19 cellular contexts compared by ENCODE assay signal in the genomic region with DNA sequence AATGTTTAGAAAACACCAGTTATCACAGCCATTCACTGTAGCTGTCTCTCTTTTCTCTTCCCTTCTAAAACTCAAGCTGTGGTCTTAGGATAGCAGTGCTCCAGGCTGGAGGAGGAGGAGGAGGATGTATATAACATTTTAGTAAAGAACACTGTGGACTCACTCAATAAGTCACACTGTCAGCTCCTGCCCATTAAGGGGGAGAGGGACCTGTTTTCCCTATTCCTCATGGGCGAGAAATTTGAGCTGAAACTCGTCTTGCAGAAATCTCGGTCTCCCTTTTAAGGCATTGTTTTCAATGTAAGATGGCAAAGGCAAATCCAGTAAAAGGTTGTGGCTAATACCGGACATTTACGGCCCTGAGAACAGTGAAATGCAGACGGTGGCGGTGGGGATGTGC.
"Had no signal": no experiment of that assay in that cellular context is flagged by ENCODE, and none has a peak within 500 bp of the region (broad histone marks: within the 10 kb centered on the region; RNA-seq: fewer than 3 reads in every experiment).

No MANE protein-coding gene starts in this region.

- DNase-seq: activated CD8-positive, alpha-beta T cell treated with anti-CD3 and anti-CD28 coated beads, Interleukin-2, amount 10 ng/mL, durations not matched to agents 7 days and 5 days; activated naive CD4-positive, alpha-beta T cell treated with anti-CD3 and anti-CD28 coated beads for 36 hours; activated naive CD8-positive, alpha-beta T cell treated with anti-CD3 and anti-CD28 coated beads, Interleukin-2, amount 10 ng/mL, durations not matched to agents 7 days and 5 days; activated T-cell treated with anti-CD3 and anti-CD28 coated beads, Interleukin-2, amount 50 U/mL, for 48 hours; amniotic stem cell; colonic mucosa; esophagus squamous epithelium; immature natural killer cell; left ventricle myocardium inferior; occipital lobe; right lobe of liver; stimulated activated naive B cell treated with anti-CD40 and anti-IgM and Interleukin-4, amounts not matched to agents 10 μg/mL and 1 μg/mL and 100 μg/mL, for 72 hours had no signal

- H3K27ac Mint-ChIP-seq: activated CD4-positive, alpha-beta T cell treated with anti-CD3 and anti-CD28 coated beads, Interleukin-2, amount 10 ng/mL, durations not matched to agents 24 days and 14 days; activated CD8-positive, alpha-beta T cell treated with anti-CD3 and anti-CD28 coated beads, Interleukin-2, amount 10 ng/mL, durations not matched to agents 7 days and 5 days; activated naive CD4-positive, alpha-beta T cell treated with anti-CD3 and anti-CD28 coated beads for 36 hours; activated naive CD8-positive, alpha-beta T cell treated with anti-CD3 and anti-CD28 coated beads, Interleukin-2, amount 10 ng/mL, durations not matched to agents 7 days and 5 days; natural killer cell treated with Interleukin-12 subunit alpha and Interleukin-12 subunit beta and Interleukin-15 and Interleukin-18, amount 100 ng/mL, for 72 hours; stimulated activated naive B cell treated with anti-CD40 and anti-IgM and Interleukin-4, amounts not matched to agents 10 μg/mL and 1 μg/mL and 100 μg/mL, for 72 hours had no signal

- H3K27ac ChIP-seq: colonic mucosa, esophagus squamous epithelium, left ventricle myocardium inferior, right lobe of liver, skin epidermis, upper lobe of left lung had no signal

- FAIRE-seq: bronchial epithelial cell had no signal

- H3K36me3 Mint-ChIP-seq: activated naive CD8-positive, alpha-beta T cell treated with anti-CD3 and anti-CD28 coated beads, Interleukin-2, amount 10 ng/mL, durations not matched to agents 7 days and 5 days; natural killer cell treated with Interleukin-12 subunit alpha and Interleukin-12 subunit beta and Interleukin-15 and Interleukin-18, amount 100 ng/mL, for 72 hours; stimulated activated naive B cell treated with anti-CD40 and anti-IgM and Interleukin-4, amounts not matched to agents 10 μg/mL and 1 μg/mL and 100 μg/mL, for 72 hours had no signal

- H3K9me3 Mint-ChIP-seq: activated CD4-positive, alpha-beta T cell treated with anti-CD3 and anti-CD28 coated beads, Interleukin-2, amount 10 ng/mL, durations not matched to agents 24 days and 14 days; activated naive CD4-positive, alpha-beta T cell treated with anti-CD3 and anti-CD28 coated beads for 36 hours; activated naive CD8-positive, alpha-beta T cell treated with anti-CD3 and anti-CD28 coated beads, Interleukin-2, amount 10 ng/mL, durations not matched to agents 7 days and 5 days; immature natural killer cell; natural killer cell treated with Interleukin-12 subunit alpha and Interleukin-12 subunit beta and Interleukin-15 and Interleukin-18, amount 100 ng/mL, for 72 hours had no signal

- H3K4me3 ChIP-seq: colonic mucosa, esophagus squamous epithelium, left ventricle myocardium inferior, right lobe of liver, skin epidermis, upper lobe of left lung had no signal

- H3K4me1 ChIP-seq: colonic mucosa, right lobe of liver had no signal

- ATAC-seq: activated CD4-positive, CD25-positive, alpha-beta regulatory T cell treated with anti-CD3 and anti-CD28 coated beads, Interleukin-2, amount 50 U/mL, for 24 hours; activated CD8-positive, alpha-beta T cell treated with anti-CD3 and anti-CD28 coated beads, Interleukin-2, amount 10 ng/mL, durations not matched to agents 7 days and 5 days; natural killer cell treated with Interleukin-12 subunit alpha and Interleukin-12 subunit beta and Interleukin-15 and Interleukin-18, amount 100 ng/mL, for 72 hours; right lobe of liver; SK-N-SH treated with all-trans-retinoic acid at 6 μM for 48 hours; stimulated activated naive B cell treated with anti-CD40 and anti-IgM and Interleukin-4, amounts not matched to agents 10 μg/mL and 1 μg/mL and 100 μg/mL, for 72 hours had no signal

- H3K27me3 ChIP-seq: colonic mucosa, esophagus squamous epithelium, right lobe of liver, upper lobe of left lung had no signal

- H3K9me3 ChIP-seq: colonic mucosa, esophagus squamous epithelium, left ventricle myocardium inferior, right lobe of liver, upper lobe of left lung had no signal

- H3K4me3 Mint-ChIP-seq: activated CD4-positive, alpha-beta T cell treated with anti-CD3 and anti-CD28 coated beads, Interleukin-2, amount 10 ng/mL, durations not matched to agents 24 days and 14 days; activated CD8-positive, alpha-beta T cell treated with anti-CD3 and anti-CD28 coated beads, Interleukin-2, amount 10 ng/mL, durations not matched to agents 7 days and 5 days; activated naive CD4-positive, alpha-beta T cell treated with anti-CD3 and anti-CD28 coated beads for 36 hours; activated naive CD8-positive, alpha-beta T cell treated with anti-CD3 and anti-CD28 coated beads, Interleukin-2, amount 10 ng/mL, durations not matched to agents 7 days and 5 days; immature natural killer cell; natural killer cell treated with Interleukin-12 subunit alpha and Interleukin-12 subunit beta and Interleukin-15 and Interleukin-18, amount 100 ng/mL, for 72 hours; stimulated activated naive B cell treated with anti-CD40 and anti-IgM and Interleukin-4, amounts not matched to agents 10 μg/mL and 1 μg/mL and 100 μg/mL, for 72 hours had no signal

- H3K36me3 ChIP-seq: colonic mucosa, esophagus squamous epithelium, left ventricle myocardium inferior, right lobe of liver, upper lobe of left lung had no signal
